ENCODE assay signal across 2 cellular contexts in the genomic region with DNA sequence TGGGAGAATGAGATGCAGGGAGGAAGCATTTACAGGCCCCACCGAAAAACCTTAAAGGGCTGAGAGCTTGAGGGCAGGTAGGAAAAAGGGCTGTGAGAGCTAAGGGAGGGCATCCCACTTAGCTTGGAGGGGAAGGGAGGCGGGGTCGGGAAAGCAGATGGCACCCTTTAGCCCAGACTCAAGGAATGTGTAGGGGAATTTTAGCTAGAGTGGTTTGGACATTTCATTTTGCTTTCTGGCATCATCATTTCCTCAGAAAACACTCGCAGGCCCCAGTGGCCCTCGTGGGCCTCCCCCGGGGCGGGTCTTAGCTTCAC.
TF ChIP-seq lines count a peak whose summit lies in the region.

No MANE protein-coding gene starts in this region.

TF ChIP-seq in SK-N-SH, 30 proteins besides CTCF, POLR2A, EP300 and RAD21 (continued from another document):
- TF ChIP-seq RXRA (IDR thresholded peaks at IDR 0.05; ENCODE audit: borderline replicate concordance, low read depth) = no peak
- TF ChIP-seq GABPA (IDR thresholded peaks at IDR 0.05; ENCODE audit: low read depth) = no peak
- TF ChIP-seq MEF2A (IDR thresholded peaks at IDR 0.05; ENCODE audit: borderline replicate concordance, low read depth) = no peak
- TF ChIP-seq MXI1 (IDR thresholded peaks at IDR 0.05; ENCODE audit: low read depth, low read length) = no peak

TF ChIP-seq in SK-N-SH treated with all-trans-retinoic acid at 6 μM for 48 hours, 23 proteins besides CTCF, POLR2A, EP300 and RAD21:
- TF ChIP-seq CSRNP3 (CRISPR knock-in tag; IDR thresholded peaks at IDR 0.05) = no peak
- no peak for TF ChIP-seq ZC3H10 (CRISPR knock-in tag; IDR thresholded peaks at IDR 0.05)
- no peak for TF ChIP-seq TCF4 (CRISPR knock-in tag; IDR thresholded peaks at IDR 0.05; ENCODE audit: borderline replicate concordance)
- TF ChIP-seq GLIS3 (CRISPR knock-in tag; IDR thresholded peaks at IDR 0.05) = no peak
- no peak for TF ChIP-seq ZNF565 (CRISPR knock-in tag; conservative IDR thresholded peaks at IDR 0.05; ENCODE audit: low read depth)
- TF ChIP-seq BACH2 (CRISPR knock-in tag; IDR thresholded peaks at IDR 0.05; ENCODE audit: borderline replicate concordance) = no peak
- no peak for TF ChIP-seq RARB (CRISPR knock-in tag; IDR thresholded peaks at IDR 0.05)
- no peak for TF ChIP-seq CSDC2 (CRISPR knock-in tag; IDR thresholded peaks at IDR 0.05)
- TF ChIP-seq CREB5 (CRISPR knock-in tag; IDR thresholded peaks at IDR 0.05; ENCODE audit: low read depth) = no peak
- TF ChIP-seq TSHZ2 (CRISPR knock-in tag; IDR thresholded peaks at IDR 0.05) = no peak
- TF ChIP-seq TOX (CRISPR knock-in tag; IDR thresholded peaks at IDR 0.05; ENCODE audit: borderline replicate concordance) = no peak
- no peak for TF ChIP-seq PATZ1 (CRISPR knock-in tag; IDR thresholded peaks at IDR 0.05; ENCODE audit: borderline replicate concordance)
- TF ChIP-seq PPARA (CRISPR knock-in tag; IDR thresholded peaks at IDR 0.05; ENCODE audit: borderline replicate concordance) = no peak
